In genomic region chr6:3305831-3306230, GRCh38 we compare ENCODE assay signal across 17 cellular contexts. TPM values are rescaled to one million over a fixed set of nuclear protein-coding genes. Genes with fewer than 3 reads are reported as not detected.
A peak's percentile ranks its signal among the peaks of the same experiment; 100 is the strongest.
DNase-seq lines count a peak whose midpoint lies in the region; FAIRE-seq and TF ChIP-seq lines count a peak whose summit lies in the region.
"Had no signal": no experiment of that assay in that cellular context is flagged by ENCODE, and none has a peak within 500 bp of the region (broad histone marks: within the 10 kb centered on the region; RNA-seq: fewer than 3 reads in every experiment).

No MANE protein-coding gene starts in this region.

- no peaks in the 10 kb centered on the region for H3K27me3 Mint-ChIP-seq in astrocyte (ENCODE audit: low read depth, unreplicated experiment)
- peaks cover 3% of the 10 kb centered on the region for H3K27me3 Mint-ChIP-seq in glutamatergic neuron (ENCODE audit: unreplicated experiment)
- H3K27me3 Mint-ChIP-seq in H9 (ENCODE audit: low read depth), result peaks cover 1% of the 10 kb centered on the region; the same call in 1 of the 2 replicates

- TF ChIP-seq EP300 in transverse colon (IDR thresholded peaks at IDR 0.05; ENCODE audit: low read depth), result no peak

- no peaks in the 10 kb centered on the region for H3K36me3 ChIP-seq in astrocyte (ENCODE audit: insufficient read depth, low read length)
- H3K36me3 ChIP-seq in transverse colon, result peaks cover 0 to 6% (median 1%) of the 10 kb centered on the region in 4 donors
- H3K36me3 ChIP-seq: HAP-1 had no signal

- H2AK5ac ChIP-seq in H9 (ENCODE audit: insufficient read length, low read length), result no peak overlapping the region

- no peak overlapping the region for H3K18ac ChIP-seq in H9 (ENCODE audit: insufficient read length, low read depth, low read length)

- no peak overlapping the region for H4K8ac ChIP-seq in H9 (replicated peaks; ENCODE audit: insufficient read length, low read depth, low read length)

- 100% methylated on average over 3 of the region's 3 CpGs; no CpG with 5 or more reads in 1 of the 2 donors for WGBS in transverse colon (ENCODE audit: low coverage in 1 of 2), 2 donors
- WGBS in H9 (ENCODE audit: extremely low coverage, insufficient read length, low lambda C conversion rate), result no CpG with 5 or more reads among the region's 3 CpGs

- H4K91ac ChIP-seq in H9 (ENCODE audit: insufficient read length, low read depth, low read length), result no peak overlapping the region

- no peak overlapping the region for H3K27ac ChIP-seq in astrocyte (ENCODE audit: low read depth, low read length)
- no peak overlapping the region for H3K27ac ChIP-seq in transverse colon
- H3K27ac ChIP-seq in H9 (ENCODE audit: insufficient read length, low read depth, low read length), result no peak overlapping the region
- H3K27ac ChIP-seq: 22Rv1, A549, C4-2B had no signal

- no peak overlapping the region for H2BK5ac ChIP-seq in H9 (ENCODE audit: insufficient read length, low read length)

- H3K4me3 ChIP-seq in astrocyte (ENCODE audit: insufficient read depth, low read depth, low read length) (no peak overlapping the region), transverse colon (no peak overlapping the region)
- H3K4me3 ChIP-seq: A549, HAP-1 had no signal

- FAIRE-seq in astrocyte (lab: Jason Lieb, UNC), result no peak
- no peak for FAIRE-seq in GM12892 (lab: Jason Lieb, UNC)
- FAIRE-seq: A549, D721Med, H1 had no signal

- H2AFZ ChIP-seq in astrocyte (ENCODE audit: low read depth, low read length) (no peak overlapping the region), H9 (ENCODE audit: low read length) (no peak overlapping the region)

- intact Hi-C loops in posterior vena cava (cut with DNase I), result no loop called here
- intact Hi-C loops in transverse colon (cut with DNase I; ENCODE audit: low total_unique reads), result no loop called here

- no peak for TF ChIP-seq POLR2A in transverse colon (IDR thresholded peaks at IDR 0.05)
- no peak for TF ChIP-seq POLR2A in GM12892 (IDR thresholded peaks at IDR 0.05; ENCODE audit: low read depth, low read length)

- H3K14ac ChIP-seq in H9 (ENCODE audit: insufficient read depth, low read length), result no peak overlapping the region

- no peak overlapping the region for H3K56ac ChIP-seq in H9 (ENCODE audit: insufficient read length, low read depth, low read length)

- no peaks in the 10 kb centered on the region for H3K79me1 ChIP-seq in H9 (ENCODE audit: insufficient read depth, low read depth, low read length, poor library complexity, severe bottlenecking)

- H2BK12ac ChIP-seq in H9 (ENCODE audit: insufficient read length, low read depth, low read length), result no peak overlapping the region

- H3K4me2 ChIP-seq in astrocyte (ENCODE audit: low read length) (no peak overlapping the region), H9 (ENCODE audit: insufficient read depth, insufficient read length, low read length) (no peak overlapping the region)
- H3K4me2 ChIP-seq: A549 had no signal

- no peak for TF ChIP-seq CTCF in astrocyte (IDR thresholded peaks at IDR 0.05; ENCODE audit: insufficient read depth, low read depth, low read length)
- TF ChIP-seq CTCF in glutamatergic neuron (IDR thresholded peaks at IDR 0.05; ENCODE audit: partially characterized antibody, unreplicated experiment), result no peak
- TF ChIP-seq CTCF in transverse colon (IDR thresholded peaks at IDR 0.05), result no peak
- TF ChIP-seq CTCF in H9 (conservative IDR thresholded peaks at IDR 0.05), result no peak

- no peak overlapping the region for H2BK20ac ChIP-seq in H9 (ENCODE audit: low read depth, low read length, poor library complexity, severe bottlenecking)

- no peak overlapping the region for H3K9ac ChIP-seq in astrocyte (ENCODE audit: low read length)
- no peak overlapping the region for H3K9ac ChIP-seq in H9 (ENCODE audit: extremely low read depth, insufficient read length, low read length)

- no peak overlapping the region for H3K4ac ChIP-seq in H9 (ENCODE audit: low read depth, low read length)

- H4K5ac ChIP-seq in H9 (ENCODE audit: insufficient read length, low read depth, low read length), result no peak overlapping the region

- H4K20me1 ChIP-seq in astrocyte (ENCODE audit: insufficient read depth, low read length) (no peaks in the 10 kb centered on the region), H9 (ENCODE audit: control insufficient read depth, insufficient read depth, insufficient read length) (no peaks in the 10 kb centered on the region)

- no peak overlapping the region for H3T11ph ChIP-seq in H9 (ENCODE audit: low read length)

- H3K23me2 ChIP-seq in H9 (ENCODE audit: insufficient read length, low read depth, low read length, poor library complexity, severe bottlenecking), result no peaks in the 10 kb centered on the region

- DNase-seq in astrocyte (ENCODE audit: low read depth) (no peak), glutamatergic neuron (peak; percentile 2), posterior vena cava (ENCODE audit: low spot score) (peak; percentile 23), transverse colon (peak; percentile 4), NCI-H1694 treated with DMSO at 0.1 percent for 48 hours (lab: John Stamatoyannopoulos, UW) (no peak), H9 (no peak), GM12892 (ENCODE audit: insufficient read length) (no peak)
- DNase-seq: AML-193, Caco-2, GDM1 had no signal

- H3K4me1 Mint-ChIP-seq in astrocyte (ENCODE audit: low read depth, unreplicated experiment) (no peaks in the 10 kb centered on the region), glutamatergic neuron (ENCODE audit: low read depth, unreplicated experiment) (peaks cover 12% of the 10 kb centered on the region), H9 (peaks cover 6 to 9% of the 10 kb centered on the region in 2 experiments; a peak in 3 of 4 replicates)

- no peaks in the 10 kb centered on the region for H3K79me2 ChIP-seq in astrocyte (ENCODE audit: insufficient read depth, low read length)
- H3K79me2 ChIP-seq in H9 (ENCODE audit: insufficient read depth, low read length), result no peaks in the 10 kb centered on the region

- H3K4me3 Mint-ChIP-seq in astrocyte (ENCODE audit: unreplicated experiment) (peak overlapping the region; percentile 45), glutamatergic neuron (ENCODE audit: unreplicated experiment) (no peak overlapping the region), H9 (no peak overlapping the region)
- H3K4me3 Mint-ChIP-seq: CD4-positive, alpha-beta T cell had no signal

- H2BK120ac ChIP-seq in H9 (ENCODE audit: low read depth, low read length, poor library complexity, severe bottlenecking), result no peak overlapping the region

- H3K27me3 ChIP-seq in astrocyte (ENCODE audit: insufficient read depth, low read length) (no peaks in the 10 kb centered on the region), transverse colon (no peaks in the 10 kb centered on the region), H9 (ENCODE audit: insufficient read depth, low read length) (no peaks in the 10 kb centered on the region)

- H2BK15ac ChIP-seq in H9 (ENCODE audit: low read depth, low read length), result no peak overlapping the region

- no peaks in the 10 kb centered on the region for H3K4me1 ChIP-seq in astrocyte (ENCODE audit: insufficient read depth, low read length)
- H3K4me1 ChIP-seq in transverse colon, result no peaks in the 10 kb centered on the region
- H3K4me1 ChIP-seq in H9 (ENCODE audit: insufficient read depth, low read length), result no peaks in the 10 kb centered on the region
- H3K4me1 ChIP-seq: A549, Caco-2, HAP-1 had no signal

- H3K36me3 Mint-ChIP-seq in astrocyte (ENCODE audit: low read depth, unreplicated experiment) (peaks cover 7% of the 10 kb centered on the region), glutamatergic neuron (ENCODE audit: unreplicated experiment) (peaks cover 26% of the 10 kb centered on the region), H9 (ENCODE audit: insufficient read depth in 1 of 3, low read depth in 3 of 3) (peaks cover 7 to 35% (median 14%) of the 10 kb centered on the region in 3 experiments; a peak in 6 of 7 replicates)

- no peak overlapping the region for H3K23ac ChIP-seq in H9 (ENCODE audit: insufficient read length, low read depth, low read length)

- H3K9me3 ChIP-seq in astrocyte (ENCODE audit: insufficient read depth, low read depth, low read length) (peaks cover 4% of the 10 kb centered on the region), transverse colon (no peaks in the 10 kb centered on the region), H9 (ENCODE audit: control insufficient read depth, low read depth, low read length) (no peaks in the 10 kb centered on the region)
- H3K9me3 ChIP-seq: Caco-2, HAP-1 had no signal

- in situ Hi-C loops in transverse colon (cut with MboI; ENCODE audit: low pct_ligation_motif_present in 1 of 4, low pct_unique_long_range_greater_than_20kb in 1 of 4, low sequenced_read_pairs in 3 of 4), result no loop called here

- H3K27ac Mint-ChIP-seq in astrocyte (ENCODE audit: unreplicated experiment), result no peak overlapping the region
- H3K27ac Mint-ChIP-seq in glutamatergic neuron (ENCODE audit: unreplicated experiment), result peak overlapping the region; percentile 46
- H3K27ac Mint-ChIP-seq in H9, result no peak overlapping the region
- H3K27ac Mint-ChIP-seq: CD4-positive, alpha-beta T cell had no signal

- H3K9me3 Mint-ChIP-seq in astrocyte (ENCODE audit: unreplicated experiment) (peaks cover 14% of the 10 kb centered on the region), glutamatergic neuron (ENCODE audit: unreplicated experiment) (peaks cover 6% of the 10 kb centered on the region), H9 (peaks cover 0 to 2% of the 10 kb centered on the region in 2 experiments; a peak in 2 of 5 replicates)

RNA-seq across cellular contexts. Expression of gene PSMG4, which starts 47.1 kb away (rescaled TPM):
- total RNA-seq in astrocyte (22.2 and 23.4 TPM in 2 replicates), glutamatergic neuron (ENCODE audit: unreplicated experiment) (37.2 TPM), posterior vena cava (10 to 100 TPM; 14.3 to 18.0 TPM), transverse colon (10 to 100 TPM; 10.1 to 22.7 (median 16.7) TPM), H9 (2021) (27.3 and 29.3 TPM in 2 replicates)
- polyA plus RNA-seq in GM12892 (2012; ENCODE audit: missing spikeins), result 18.9 TPM

Comparison
In these comparisons a context has a peak if more than half of its experiments do, and no peak if none do; other contexts are left out.
1. DNase-seq: peak in glutamatergic neuron (single experiment), posterior vena cava (single experiment) and transverse colon (single experiment); none in astrocyte (single experiment), NCI-H1694 treated with DMSO at 0.1 percent for 48 hours (single experiment), H9 (single experiment) and GM12892 (single experiment).